Comparison of ENCODE assay signal across 13 cellular contexts in the genomic region with DNA sequence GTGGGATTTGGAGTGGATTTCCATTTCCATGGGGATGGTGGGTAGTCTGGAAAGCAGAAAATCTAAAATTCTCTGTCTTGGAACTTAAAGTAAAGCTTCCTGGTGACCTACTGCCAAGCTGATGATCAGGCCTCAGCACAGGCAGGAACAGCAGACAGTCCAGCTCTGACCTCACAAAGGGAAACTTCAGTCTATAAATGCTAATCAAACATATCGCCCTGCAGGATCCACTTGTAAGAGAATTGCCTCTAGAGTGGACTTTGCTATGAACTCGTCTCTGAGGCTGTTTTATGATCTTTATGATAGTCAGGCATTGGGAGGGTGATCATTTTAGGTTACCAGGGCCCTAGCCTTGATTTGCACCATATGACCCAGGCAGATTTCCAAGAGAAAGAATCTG.
"Had no signal": no experiment of that assay in that cellular context is flagged by ENCODE, and none has a peak within 500 bp of the region (broad histone marks: within the 10 kb centered on the region; RNA-seq: fewer than 3 reads in every experiment).

No MANE protein-coding gene starts in this region.

- DNase-seq: activated CD4-positive, alpha-beta T cell treated with anti-CD3 and anti-CD28 coated beads for 36 hours; activated CD4-positive, alpha-beta T cell treated with anti-CD3 and anti-CD28 coated beads, Interleukin-2, amount 50 U/mL, for 48 hours; activated gamma-delta T cell; amniotic stem cell; dorsolateral prefrontal cortex; foreskin fibroblast; lower lobe of right lung; occipital lobe; stimulated activated naive CD8-positive, alpha-beta T cell treated with anti-CD3 and anti-CD28 coated beads, Interleukin-15, amount 100 ng/mL, for 72 hours; upper lobe of left lung had no signal

- H3K36me3 Mint-ChIP-seq: activated naive CD4-positive, alpha-beta T cell treated with anti-CD3 and anti-CD28 coated beads, Interleukin-2, amount 50 U/mL, for 72 hours had no signal

- H3K9me3 ChIP-seq: lower lobe of right lung, upper lobe of left lung had no signal

- H3K27me3 ChIP-seq: cardiac muscle cell, dorsolateral prefrontal cortex, upper lobe of left lung had no signal

- H3K9me3 Mint-ChIP-seq: activated naive CD4-positive, alpha-beta T cell treated with anti-CD3 and anti-CD28 coated beads, Interleukin-2, amount 50 U/mL, for 72 hours; stimulated activated naive CD8-positive, alpha-beta T cell treated with anti-CD3 and anti-CD28 coated beads, Interleukin-15, amount 100 ng/mL, for 72 hours had no signal

- ATAC-seq: activated CD4-positive, alpha-beta T cell treated with anti-CD3 and anti-CD28 coated beads for 36 hours; activated naive CD4-positive, alpha-beta T cell treated with anti-CD3 and anti-CD28 coated beads, Interleukin-2, amount 50 U/mL, for 72 hours; lower lobe of right lung; stimulated activated naive CD8-positive, alpha-beta T cell treated with anti-CD3 and anti-CD28 coated beads, Interleukin-15, amount 100 ng/mL, for 72 hours had no signal

- H3K27ac ChIP-seq: cardiac muscle cell, epithelial cell of prostate, lower lobe of right lung had no signal

- H3K4me3 Mint-ChIP-seq: activated CD4-positive, alpha-beta T cell treated with anti-CD3 and anti-CD28 coated beads for 36 hours; stimulated activated naive CD8-positive, alpha-beta T cell treated with anti-CD3 and anti-CD28 coated beads, Interleukin-15, amount 100 ng/mL, for 72 hours had no signal

- H3K27ac Mint-ChIP-seq: activated CD4-positive, alpha-beta T cell treated with anti-CD3 and anti-CD28 coated beads for 36 hours; activated naive CD4-positive, alpha-beta T cell treated with anti-CD3 and anti-CD28 coated beads, Interleukin-2, amount 50 U/mL, for 72 hours; stimulated activated naive CD8-positive, alpha-beta T cell treated with anti-CD3 and anti-CD28 coated beads, Interleukin-15, amount 100 ng/mL, for 72 hours had no signal

- H3K36me3 ChIP-seq: cardiac muscle cell, lower lobe of right lung, upper lobe of left lung had no signal

- H3K27me3 Mint-ChIP-seq: stimulated activated naive CD8-positive, alpha-beta T cell treated with anti-CD3 and anti-CD28 coated beads, Interleukin-15, amount 100 ng/mL, for 72 hours had no signal

- H3K4me3 ChIP-seq: cardiac muscle cell, lower lobe of right lung, upper lobe of left lung had no signal
